Comparison of ENCODE assay signal across 8 cellular contexts in genomic region chr2:60554649-60555065, GRCh38. TPM values are rescaled to one million over a fixed set of nuclear protein-coding genes. Genes with fewer than 3 reads are reported as not detected.
DNase-seq lines count a peak whose midpoint lies in the region; ATAC-seq and TF ChIP-seq lines count a peak whose summit lies in the region.

No MANE protein-coding gene starts in this region.

- peaks cover 98% of the 10 kb centered on the region for H3K27me3 Mint-ChIP-seq in neural crest cell (ENCODE audit: low read depth)

- H3K36me3 ChIP-seq in ACC112 (ENCODE audit: insufficient read depth, low read length) (no peaks in the 10 kb centered on the region), PC-3 (ENCODE audit: low read depth, low read length) (no peaks in the 10 kb centered on the region)

- H3K9ac ChIP-seq in PC-3 (ENCODE audit: low read length): peak overlapping the region; percentile 22; the same call in 1 of the 2 replicates

- peak overlapping the region; percentile 78 for H3K4me3 ChIP-seq in ACC112 (ENCODE audit: low read depth, low read length)
- H3K4me3 ChIP-seq in PC-3 (ENCODE audit: low read length): peak overlapping the region; percentile 90
- peak overlapping the region; percentile 85 for H3K4me3 ChIP-seq in epithelial cell of proximal tubule (ENCODE audit: low read depth, low read length)

- peak overlapping the region; percentile 98 for H3K4me2 ChIP-seq in PC-3 (ENCODE audit: low read length)

- intact Hi-C loops in PC-3 (cut with micrococcal nuclease): loop anchor here (5.0 kb wide), 1 partner anchor 1252 kb away; no protein-coding TSS in a partner anchor

- DNase-seq in PC-3: no peak
- DNase-seq in epithelial cell of proximal tubule (ENCODE audit: low read depth): no peak
- DNase-seq in neural crest cell (ENCODE audit: low read depth, low spot score): no peak
- no peak for DNase-seq in stimulated activated CD4-positive, alpha-beta T cell treated with anti-CD3 and anti-CD28 coated beads, Interleukin-4, amount 100 ng/mL, for 4 hours
- no peak for DNase-seq in NCI-H2107 (lab: John Stamatoyannopoulos, UW)

- H3K9me3 Mint-ChIP-seq in neural crest cell: no peaks in the 10 kb centered on the region

- H3K27ac Mint-ChIP-seq in neural crest cell (ENCODE audit: unreplicated experiment): no peak overlapping the region

- H3K4me1 Mint-ChIP-seq in neural crest cell: peaks cover 38% of the 10 kb centered on the region

- H3K9me3 ChIP-seq in PC-3 (ENCODE audit: low read length): no peaks in the 10 kb centered on the region

- CTCF ChIA-PET in PC-3 (lab: Charles Lee): no interaction called here

- no peak for TF ChIP-seq CTCF in PC-3 (conservative IDR thresholded peaks at IDR 0.05; ENCODE audit: low read depth, low read length)
- TF ChIP-seq CTCF in epithelial cell of proximal tubule (conservative IDR thresholded peaks at IDR 0.05; ENCODE audit: low read depth, low read length): no peak
- TF ChIP-seq CTCF in neural crest cell (conservative IDR thresholded peaks at IDR 0.05): no peak

- H3K79me2 ChIP-seq in ACC112 (ENCODE audit: control insufficient read depth, insufficient read depth, low read length, unreplicated experiment) (no peaks in the 10 kb centered on the region), PC-3 (ENCODE audit: low read length) (peaks cover 16% of the 10 kb centered on the region)

- no peaks in the 10 kb centered on the region for H3F3A ChIP-seq in PC-3 (ENCODE audit: low read length, unreplicated experiment)

- H2AFZ ChIP-seq in ACC112 (ENCODE audit: low read length, unreplicated experiment) (peak overlapping the region; percentile 67), PC-3 (ENCODE audit: low read length) (peak overlapping the region; percentile 76)

- POLR2A ChIA-PET in PC-3 (lab: Charles Lee; ENCODE audit: unreplicated experiment): no interaction called here

- no peaks in the 10 kb centered on the region for H3K36me3 Mint-ChIP-seq in neural crest cell (ENCODE audit: low read depth)

- peak overlapping the region; percentile 74 for H3K4me3 Mint-ChIP-seq in neural crest cell

- no TSS peak for BruUV-seq in PC-3 (replicated peaks; lab: Mats Ljungman, UMichigan)

- ATAC-seq in GM19397 (IDR thresholded peaks at IDR 0.05; ENCODE audit: unreplicated experiment) (peak; percentile 2), PC-3 (peak; percentile 1; the same call in 1 of the 2 replicates), GM18873 (IDR thresholded peaks at IDR 0.05; ENCODE audit: low FRiP score, unreplicated experiment) (no peak)

- H3K4me1 ChIP-seq in ACC112 (ENCODE audit: control insufficient read depth, insufficient read depth, low read length, unreplicated experiment): no peaks in the 10 kb centered on the region
- H3K4me1 ChIP-seq in PC-3 (ENCODE audit: insufficient read depth, low read length): no peaks in the 10 kb centered on the region

- H4K20me1 ChIP-seq in PC-3 (ENCODE audit: low read length): no peaks in the 10 kb centered on the region

- H3K27ac ChIP-seq in ACC112 (ENCODE audit: low read depth, low read length) (no peak overlapping the region), PC-3 (ENCODE audit: low read length) (no peak overlapping the region)

- no peaks in the 10 kb centered on the region for H3K9me2 ChIP-seq in PC-3 (replicated peaks; ENCODE audit: low read length)

- H3K27me3 ChIP-seq in ACC112 (ENCODE audit: insufficient read depth, low read length) (peaks cover 94% of the 10 kb centered on the region), PC-3 (ENCODE audit: low read length) (peaks cover 41% of the 10 kb centered on the region)

RNA-seq across cellular contexts. Expression of gene BCL11A, which starts 1.2 kb away (rescaled TPM):
- 3.1 and 4.6 TPM in 2 replicates for total RNA-seq in PC-3 (2014; rRNA removed)
- 3.5 and 4.4 TPM in 2 replicates for total RNA-seq in epithelial cell of proximal tubule
- total RNA-seq in neural crest cell: 2.2 and 2.3 TPM in 2 replicates
